19 cellular contexts compared by ENCODE assay signal in the genomic region with DNA sequence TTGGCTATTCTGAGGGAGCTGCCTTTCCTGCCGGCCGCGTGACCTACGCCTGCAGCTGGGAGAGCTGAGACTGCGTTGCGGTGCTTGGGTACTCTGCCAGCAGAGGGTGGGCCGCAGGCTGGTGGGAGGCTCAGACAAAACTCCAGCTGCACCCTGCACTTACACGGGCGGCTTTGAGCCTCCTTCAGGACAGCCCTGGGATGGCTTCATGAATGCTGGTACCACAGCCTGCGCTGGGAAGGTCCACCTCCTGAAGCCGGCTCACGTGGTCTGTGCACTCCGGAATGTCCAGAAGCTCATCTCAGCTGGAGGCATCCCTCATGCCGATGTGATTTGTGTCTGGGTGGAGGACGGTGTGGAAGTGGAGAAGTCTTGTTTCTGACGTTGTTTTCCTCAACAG.
DNase-seq lines count a peak whose midpoint lies in the region; ATAC-seq and TF ChIP-seq lines count a peak whose summit lies in the region.
"Had no signal": no experiment of that assay in that cellular context is flagged by ENCODE, and none has a peak within 500 bp of the region (broad histone marks: within the 10 kb centered on the region; RNA-seq: fewer than 3 reads in every experiment).

No MANE protein-coding gene starts in this region.

- no peaks in the 10 kb centered on the region for H3K27me3 ChIP-seq in upper lobe of right lung

- no peaks in the 10 kb centered on the region for H3K9me3 ChIP-seq in upper lobe of right lung
- H3K9me3 ChIP-seq: esophagus muscularis mucosa had no signal

- no peaks in the 10 kb centered on the region for H3K36me3 ChIP-seq in upper lobe of right lung
- H3K36me3 ChIP-seq: esophagus muscularis mucosa had no signal

- peak; percentile 7 for DNase-seq in activated naive CD4-positive, alpha-beta T cell treated with anti-CD3 and anti-CD28 coated beads, Interleukin-2, amount 50 U/mL, for 16 hours
- no peak for DNase-seq in activated naive CD4-positive, alpha-beta T cell (lab: John Stamatoyannopoulos, UW)
- DNase-seq in epidermal melanocyte (ENCODE audit: insufficient read length, low spot score) (peak; percentile 48), mucosa of gallbladder (ENCODE audit: low spot score) (peak; percentile 63), upper lobe of right lung (no peak), NCI-H1092 (lab: John Stamatoyannopoulos, UW) (no peak), AML-193 (lab: John Stamatoyannopoulos, UW) (no peak)
- DNase-seq: activated naive CD4-positive, alpha-beta T cell treated with Interleukin-2 at 50 U/mL for 16 hours; DMS79; HFFc6; kidney glomerular epithelial cell; NCI-H2107; NCI-H748 treated with DMSO at 0.1 percent for 48 hours; RPMI8226; stimulated activated naive CD8-positive, alpha-beta T cell treated with anti-CD3 and anti-CD28 coated beads, Interleukin-15, amount 100 ng/mL, for 72 hours had no signal

- H3K4me1 ChIP-seq in upper lobe of right lung = no peaks in the 10 kb centered on the region
- H3K4me1 ChIP-seq: esophagus muscularis mucosa had no signal

- TF ChIP-seq CTCF in upper lobe of right lung (IDR thresholded peaks at IDR 0.05) = no peak

- H3K4me3 ChIP-seq in upper lobe of right lung = no peak overlapping the region
- H3K4me3 ChIP-seq: esophagus muscularis mucosa had no signal

- H3K27ac ChIP-seq in upper lobe of right lung = no peak overlapping the region
- H3K27ac ChIP-seq: esophagus muscularis mucosa, VCaP had no signal

- ATAC-seq in upper lobe of right lung = peak; percentile 30
- ATAC-seq in GM19463 (IDR thresholded peaks at IDR 0.05; ENCODE audit: unreplicated experiment) = no peak
- ATAC-seq: CD8-positive, alpha-beta T cell; stimulated activated naive CD8-positive, alpha-beta T cell treated with anti-CD3 and anti-CD28 coated beads, Interleukin-15, amount 100 ng/mL, for 72 hours had no signal

- intact Hi-C loops in upper lobe of right lung (cut with DNase I) = no loop called here

Comparison
In these comparisons a context has a peak if more than half of its experiments do, and no peak if none do; other contexts are left out.
1. DNase-seq: peak in activated naive CD4-positive, alpha-beta T cell treated with anti-CD3 and anti-CD28 coated beads, Interleukin-2, amount 50 U/mL, for 16 hours (single experiment), epidermal melanocyte (single experiment) and mucosa of gallbladder (single experiment); none in activated naive CD4-positive, alpha-beta T cell (0 of 4), upper lobe of right lung (single experiment), NCI-H1092 (single experiment) and AML-193 (0 of 2).